Comparison of ENCODE assay signal across 22 cellular contexts in genomic region chr20:4891364-4891763, GRCh38.
"Had no signal": no experiment of that assay in that cellular context is flagged by ENCODE, and none has a peak within 500 bp of the region (broad histone marks: within the 10 kb centered on the region; RNA-seq: fewer than 3 reads in every experiment).

No MANE protein-coding gene starts in this region.

- FAIRE-seq: K562, RCC 7860 had no signal

- H3K4me2 ChIP-seq: KMS-11 had no signal

- H3K9ac ChIP-seq: KMS-11 had no signal

- H3K27ac ChIP-seq: KMS-11, SJSA1, SK-N-MC had no signal

- ATAC-seq: K562 had no signal

- H3K36me3 ChIP-seq: SJSA1 had no signal

- DNase-seq: Kasumi-1, MM.1S, NCI-H1092, NCI-H1105 treated with DMSO at 0.1 percent for 48 hours, NCI-H1417 treated with DMSO at 0.1 percent for 48 hours, NCI-H146, NCI-H1694 treated with DMSO at 0.1 percent for 48 hours, NCI-H1930, NCI-H2081, NCI-H2107, NCI-H2227 treated with DMSO at 0.1 percent for 48 hours, NCI-H524 treated with DMSO at 0.1 percent for 48 hours, NCI-H69, NCI-H774, Right ventricle myocardium superior, RPMI8226, SIG-M5 had no signal

- H3K4me1 ChIP-seq: SJSA1 had no signal

- H3K27me3 ChIP-seq: SJSA1 had no signal

- H3K9me3 ChIP-seq: SJSA1 had no signal

- H3K4me3 ChIP-seq: K562, SJSA1, SK-N-MC had no signal
